In the genomic region with DNA sequence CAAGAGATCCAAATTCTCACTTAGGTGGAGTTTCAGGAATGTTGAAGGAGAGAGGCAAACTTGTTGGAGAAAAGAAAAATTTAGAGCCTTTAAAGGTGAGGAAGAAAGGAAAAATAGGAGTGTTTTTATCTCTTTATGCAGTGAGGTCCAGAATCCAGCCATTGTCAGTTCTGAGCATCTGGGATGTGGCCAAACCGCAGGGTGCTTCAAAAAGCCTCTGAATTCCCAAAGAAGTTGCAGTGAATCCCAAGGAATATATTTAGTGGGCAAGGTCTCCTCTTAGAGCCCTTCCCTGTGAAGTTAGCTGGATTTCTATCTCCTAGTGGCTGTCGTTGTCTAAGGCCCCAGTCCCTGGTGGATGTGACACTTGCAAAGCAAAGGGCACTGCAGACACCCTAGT, we compare ENCODE assay signal across 25 cellular contexts.
"Had no signal": no experiment of that assay in that cellular context is flagged by ENCODE, and none has a peak within 500 bp of the region (broad histone marks: within the 10 kb centered on the region; RNA-seq: fewer than 3 reads in every experiment).

No MANE protein-coding gene starts in this region.

- ATAC-seq: effector memory CD8-positive, alpha-beta T cell; heart right ventricle; left lobe of liver; lower lobe of right lung; natural killer cell; right cardiac atrium had no signal

- H3K36me3 ChIP-seq: ascending aorta, heart right ventricle, lower lobe of right lung, uterus had no signal

- H3K27ac Mint-ChIP-seq: activated T-helper 1 cell treated with anti-CD3 and anti-CD28 coated beads, Interleukin-12 subunit alpha, Interleukin-12 subunit beta, Interleukin-2, Interleukin-4 antibody, amounts not matched to agents 30 ng/mL and 10 ng/mL and 1 ng/mL, durations not matched to agents 14 hours and 24 hours and 36 hours; natural killer cell; neural progenitor cell; type B pancreatic cell had no signal

- H3K27me3 Mint-ChIP-seq: type B pancreatic cell had no signal

- H3K4me3 Mint-ChIP-seq: activated naive CD4-positive, alpha-beta T cell treated with anti-CD3 and anti-CD28 coated beads, Interleukin-2, amount 10 ng/mL, durations not matched to agents 7 days and 5 days; activated T-helper 1 cell treated with anti-CD3 and anti-CD28 coated beads, Interleukin-12 subunit alpha, Interleukin-12 subunit beta, Interleukin-2, Interleukin-4 antibody, amounts not matched to agents 30 ng/mL and 10 ng/mL and 1 ng/mL, durations not matched to agents 14 hours and 24 hours and 36 hours; natural killer cell; neural progenitor cell; type B pancreatic cell had no signal

- H3K4me1 ChIP-seq: ascending aorta, lower lobe of right lung, uterus had no signal

- H3K4me3 ChIP-seq: ascending aorta, heart right ventricle, lower lobe of right lung, neural progenitor cell, uterus had no signal

- H3K27ac ChIP-seq: ascending aorta, heart right ventricle, lower lobe of right lung, neural progenitor cell, uterus had no signal

- H3K4me2 ChIP-seq: neural progenitor cell had no signal

- H3K27me3 ChIP-seq: ascending aorta, brain microvascular endothelial cell, foreskin keratinocyte, heart right ventricle, neural progenitor cell, uterus had no signal

- H3K9me3 ChIP-seq: ascending aorta, lower lobe of right lung, uterus had no signal

- H2AFZ ChIP-seq: neural progenitor cell had no signal

- H3K9ac ChIP-seq: neural progenitor cell had no signal

- DNase-seq: activated CD4-positive, alpha-beta T cell treated with anti-CD3 and anti-CD28 coated beads for 4 hours; activated CD4-positive, alpha-beta T cell treated with anti-CD3 and anti-CD28 coated beads, Interleukin-2, amount 50 U/mL, for 4 hours; activated CD8-positive, alpha-beta memory T cell treated with anti-CD3 and anti-CD28 coated beads, Interleukin-2, amount 50 U/mL, for 4 hours; activated gamma-delta T cell; activated naive CD4-positive, alpha-beta T cell treated with anti-CD3 and anti-CD28 coated beads, Interleukin-2, amount 10 ng/mL, durations not matched to agents 7 days and 5 days; activated naive CD8-positive, alpha-beta T cell treated with anti-CD3 and anti-CD28 coated beads, Interleukin-2, amount 10 ng/mL, durations not matched to agents 7 days and 5 days; activated T-cell treated with anti-CD3 and anti-CD28 coated beads, Interleukin-2, amount 50 U/mL, for 1 hour; brain microvascular endothelial cell; cortex of kidney; effector memory CD8-positive, alpha-beta T cell; foreskin keratinocyte; heart right ventricle; kidney glomerular epithelial cell; lower lobe of right lung; mesendoderm; natural killer cell; posterior cingulate gyrus; right cardiac atrium; stimulated activated naive CD8-positive, alpha-beta T cell treated with anti-CD3 and anti-CD28 coated beads, Interleukin-15, Interleukin-2, amounts not matched to agents 100 U/mL and 50 U/mL, for 24 hours; uterus had no signal
